In the genomic region with DNA sequence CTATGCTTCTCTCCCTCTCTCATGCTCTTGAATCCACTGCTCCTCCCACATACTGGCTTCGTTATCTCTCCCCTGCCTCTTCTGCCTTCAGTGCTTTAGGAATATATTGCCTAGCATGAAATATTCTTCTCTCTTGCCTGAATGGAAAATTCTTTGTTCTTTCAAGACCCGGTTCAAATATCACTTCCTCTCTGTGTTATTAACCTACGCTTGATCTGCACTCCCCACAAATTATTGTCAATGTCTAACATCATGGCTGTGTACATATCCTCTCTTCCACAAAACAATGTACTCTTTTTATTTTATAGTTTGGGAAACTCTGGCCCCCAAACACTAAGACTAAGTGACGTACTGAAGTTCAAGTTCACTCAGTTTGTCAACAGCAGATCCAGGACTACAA, we compare ENCODE assay signal across 1 cellular context.
TF ChIP-seq lines count a peak whose summit lies in the region.

No MANE protein-coding gene starts in this region.

TF ChIP-seq in GM12878, 131 proteins besides CTCF, POLR2A, EP300 and RAD21 (continued from another document):
- TF ChIP-seq PKNOX1 (IDR thresholded peaks at IDR 0.05) (no peak), CBFB (IDR thresholded peaks at IDR 0.05; ENCODE audit: low read depth) (no peak), ZNF384 (IDR thresholded peaks at IDR 0.05; ENCODE audit: borderline replicate concordance, low read depth, low read length) (no peak)
